In the genomic region with DNA sequence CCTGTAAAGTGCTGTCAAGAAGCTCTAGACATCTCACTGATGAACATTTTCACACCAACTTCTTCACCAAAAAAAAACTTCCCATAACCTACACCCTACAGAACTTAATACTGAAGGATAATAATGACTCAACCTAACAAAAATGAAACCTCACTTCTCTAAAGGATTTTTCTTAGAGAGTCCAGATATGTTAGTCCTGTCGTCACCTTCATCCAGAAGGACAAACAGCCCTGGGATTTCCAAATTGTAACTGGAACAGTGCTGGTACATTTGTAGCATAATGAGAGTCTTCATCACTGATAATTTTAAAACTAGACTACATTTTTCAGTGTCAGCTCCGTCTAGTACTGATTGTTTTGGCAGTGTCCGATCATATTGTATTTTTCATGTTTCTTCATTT, we compare ENCODE assay signal across 25 cellular contexts.
"Had no signal": no experiment of that assay in that cellular context is flagged by ENCODE, and none has a peak within 500 bp of the region (broad histone marks: within the 10 kb centered on the region; RNA-seq: fewer than 3 reads in every experiment).

No MANE protein-coding gene starts in this region.

- H3K36me3 ChIP-seq: esophagus muscularis mucosa, gastrocnemius medialis, ovary, sigmoid colon, tibial artery had no signal

- ATAC-seq: gastrocnemius medialis; left lobe of liver; mucosa of descending colon; natural killer cell treated with Interleukin-12 subunit alpha and Interleukin-12 subunit beta and Interleukin-15 and Interleukin-18, amount 100 ng/mL, for 72 hours; psoas muscle; right cardiac atrium; stimulated activated effector memory CD8-positive, alpha-beta T cell treated with anti-CD3 and anti-CD28 coated beads, Interleukin-12 subunit alpha, Interleukin-12 subunit beta, amount 100 ng/mL, for 72 hours had no signal

- H3K4me1 ChIP-seq: esophagus muscularis mucosa, gastrocnemius medialis, psoas muscle, sigmoid colon had no signal

- H3K9me3 ChIP-seq: esophagus muscularis mucosa, gastrocnemius medialis, mucosa of descending colon, ovary, psoas muscle, sigmoid colon, testis, tibial artery had no signal

- H3K27ac ChIP-seq: coronary artery, esophagus muscularis mucosa, gastrocnemius medialis, ovary, psoas muscle, sigmoid colon, testis, tibial artery had no signal

- H3K4me3 ChIP-seq: coronary artery, esophagus muscularis mucosa, gastrocnemius medialis, lung, mucosa of descending colon, ovary, psoas muscle, sigmoid colon, testis, tibial artery had no signal

- H3K27me3 ChIP-seq: esophagus muscularis mucosa, gastrocnemius medialis, ovary, sigmoid colon, testis, tibial artery had no signal

- DNase-seq: dermis blood vessel endothelial cell; effector memory CD4-positive, alpha-beta T cell; gastrocnemius medialis; head of caudate nucleus; kidney; mesenchymal stem cell; mucosa of descending colon; naive B cell; ovary; posterior cingulate gyrus; psoas muscle; right cardiac atrium; sigmoid colon; stimulated activated CD4-positive, alpha-beta T cell treated with anti-CD3 and anti-CD28 coated beads, Interleukin-2, amount 100 ng/mL, for 24 hours; stimulated activated CD4-positive, alpha-beta T cell treated with anti-CD3 and anti-CD28 coated beads, Interleukin-4, amount 100 ng/mL, for 24 hours; stimulated activated naive CD4-positive, alpha-beta T cell treated with Interleukin-2 at 50 U/mL for 16 hours; substantia nigra; testis; tibial artery had no signal
